In the genomic region with DNA sequence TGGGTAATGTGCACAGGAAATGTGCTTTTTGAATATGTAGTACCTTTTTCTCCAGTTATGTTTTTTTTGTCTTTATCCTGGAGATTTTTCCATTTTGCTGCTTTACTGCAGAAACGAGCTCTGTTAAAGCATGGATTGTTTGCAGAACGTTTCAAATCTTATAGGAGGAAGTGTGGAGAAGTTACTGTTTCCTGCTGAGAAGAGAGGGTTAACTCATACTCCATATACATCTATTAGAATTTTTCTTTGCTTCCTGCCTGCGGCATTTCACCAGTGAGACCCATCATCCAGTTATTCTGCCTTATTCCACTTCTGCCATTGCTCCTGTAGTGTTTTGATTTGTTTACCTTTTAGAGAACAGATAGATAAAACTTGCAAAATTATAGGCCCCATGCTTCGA, we compare ENCODE assay signal across 8 cellular contexts. TPM values are rescaled to one million over a fixed set of nuclear protein-coding genes. Genes with fewer than 3 reads are reported as not detected.
DNase-seq lines count a peak whose midpoint lies in the region; ATAC-seq and TF ChIP-seq lines count a peak whose summit lies in the region.

No MANE protein-coding gene starts in this region.

- DNase-seq in cardiac muscle cell (ENCODE audit: low read depth in 1 of 2, low spot score in 1 of 2): peak in 1 of 2 donors; percentile 19
- DNase-seq in left cardiac atrium: no peak
- DNase-seq in fibroblast of peridontal ligament (ENCODE audit: extremely low read depth): peak; percentile 16
- DNase-seq in retinal pigment epithelial cell (ENCODE audit: low read depth): no peak
- DNase-seq in activated effector memory CD4-positive, alpha-beta T cell treated with anti-CD3 and anti-CD28 coated beads, Interleukin-2, amount 50 U/mL, for 16 hours: no peak
- no peak for DNase-seq in NK-92 (lab: John Stamatoyannopoulos, UW; ENCODE audit: unreplicated experiment)

- peak overlapping the region; percentile 95 for H3K4me2 ChIP-seq in SU-DHL-6 (ENCODE audit: low read depth, low read length, poor library complexity, severe bottlenecking)

- H3K4me3 ChIP-seq in cardiac muscle cell (peak overlapping the region; percentile 95), SU-DHL-6 (ENCODE audit: insufficient read depth, low read length, poor library complexity, severe bottlenecking) (peak overlapping the region; percentile 85), retinal pigment epithelial cell (ENCODE audit: low read length) (peak overlapping the region; percentile 97)

- intact Hi-C loops in left cardiac atrium (cut with DNase I): no loop called here

- TF ChIP-seq CTCF in cardiac muscle cell (IDR thresholded peaks at IDR 0.05; ENCODE audit: low read depth, low read length) (no peak), SU-DHL-6 (IDR thresholded peaks at IDR 0.05; ENCODE audit: insufficient read depth, low read length, poor library complexity, severe bottlenecking) (no peak), retinal pigment epithelial cell (conservative IDR thresholded peaks at IDR 0.05; ENCODE audit: low read depth, low read length) (no peak)

- H3K9me3 ChIP-seq in cardiac muscle cell (ENCODE audit: low read depth) (no peaks in the 10 kb centered on the region), SU-DHL-6 (ENCODE audit: insufficient read depth, low read length) (no peaks in the 10 kb centered on the region)

- peaks cover 38% of the 10 kb centered on the region for H3F3A ChIP-seq in SU-DHL-6 (ENCODE audit: insufficient read depth)

- H4K20me1 ChIP-seq in SU-DHL-6 (ENCODE audit: low read depth, low read length): no peaks in the 10 kb centered on the region

- H3K9ac ChIP-seq in SU-DHL-6 (ENCODE audit: low read length): peak overlapping the region; percentile 87

- no peaks in the 10 kb centered on the region for H3K36me3 ChIP-seq in cardiac muscle cell
- no peaks in the 10 kb centered on the region for H3K36me3 ChIP-seq in SU-DHL-6 (ENCODE audit: low read length)

- peaks cover 9% of the 10 kb centered on the region for H3K4me1 ChIP-seq in cardiac muscle cell (ENCODE audit: low read depth)

- H3K9me2 ChIP-seq in SU-DHL-6 (replicated peaks; ENCODE audit: insufficient read depth, low read length): no peaks in the 10 kb centered on the region

- ATAC-seq in left cardiac atrium (no peak), GM18505 (IDR thresholded peaks at IDR 0.05; ENCODE audit: unreplicated experiment) (no peak)

- H3K79me2 ChIP-seq in SU-DHL-6 (ENCODE audit: insufficient read depth, low read length): peaks cover 67% of the 10 kb centered on the region

- H3K27me3 ChIP-seq in cardiac muscle cell: no peaks in the 10 kb centered on the region
- no peaks in the 10 kb centered on the region for H3K27me3 ChIP-seq in SU-DHL-6 (ENCODE audit: low read length)

- H2AFZ ChIP-seq in SU-DHL-6 (ENCODE audit: low read depth, low read length, severe bottlenecking): no peak overlapping the region

- no peak for TF ChIP-seq POLR2A in GM18505 (IDR thresholded peaks at IDR 0.05; ENCODE audit: borderline replicate concordance, extremely low read depth, insufficient read depth, insufficient read length)

- H3K27ac ChIP-seq in cardiac muscle cell (no peak overlapping the region), SU-DHL-6 (ENCODE audit: low read depth, low read length) (peak overlapping the region; percentile 94)

RNA-seq across cellular contexts. Expression of a gene that starts 2.0 kb away (rescaled TPM):
- total RNA-seq in cardiac muscle cell (17.3 and 24.1 TPM in 2 replicates), left cardiac atrium (10 to 100 TPM; 22.5 to 24.3 TPM)
- 34.8 and 36.1 TPM in 2 replicates for polyA plus RNA-seq in cardiac muscle cell

RNA-seq across cellular contexts. Expression of a gene that starts 44.6 kb away (rescaled TPM):
- total RNA-seq in cardiac muscle cell: 28.9 and 40.8 TPM in 2 replicates
- polyA plus RNA-seq in cardiac muscle cell: 27.0 and 37.7 TPM in 2 replicates
- total RNA-seq in left cardiac atrium: 10 to 100 TPM; 22.1 to 25.1 TPM
